8 cellular contexts compared by ENCODE assay signal in the genomic region with DNA sequence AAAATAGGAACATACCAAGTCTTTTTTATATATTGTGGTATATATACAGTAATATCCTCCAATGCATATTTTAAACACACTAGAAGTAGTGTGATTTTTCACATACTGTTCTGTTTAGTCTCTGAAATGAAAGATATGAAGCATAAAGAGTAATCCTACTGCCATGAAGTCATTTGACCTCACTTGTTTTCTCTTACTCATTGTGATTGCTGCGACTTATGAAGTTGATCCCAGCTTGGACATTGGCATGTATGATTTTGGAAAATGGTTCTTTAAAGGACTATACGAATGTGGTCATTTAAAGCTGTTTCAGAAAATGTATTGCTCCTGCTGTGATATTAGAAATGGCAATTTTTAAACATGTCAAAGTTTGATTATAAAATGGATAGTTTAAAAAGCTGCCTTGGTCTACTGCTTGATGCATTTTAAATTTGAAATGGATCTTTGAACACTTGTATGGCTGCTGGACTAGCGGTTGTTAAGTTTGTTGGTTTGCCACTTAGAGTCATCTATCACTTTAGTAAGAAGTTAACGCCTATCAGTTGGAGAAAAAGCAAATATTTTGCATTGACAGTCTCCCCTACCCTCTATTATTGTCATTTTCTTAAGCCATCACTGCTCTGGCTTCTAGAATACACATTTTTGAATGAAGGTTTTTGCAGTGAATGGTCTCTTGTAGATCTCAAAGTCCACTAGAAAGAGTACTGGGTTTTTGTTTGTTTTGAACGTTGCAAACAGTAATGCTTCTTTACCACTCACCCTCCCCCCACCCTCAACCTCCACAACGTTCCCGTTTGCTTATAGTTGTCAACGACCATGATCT. TPM values are rescaled to one million over a fixed set of nuclear protein-coding genes. Genes with fewer than 3 reads are reported as not detected.
DNase-seq lines count a peak whose midpoint lies in the region; ATAC-seq, FAIRE-seq and TF ChIP-seq lines count a peak whose summit lies in the region.

No MANE protein-coding gene starts in this region.

- no peak for ATAC-seq in GM19395 (IDR thresholded peaks at IDR 0.05; ENCODE audit: unreplicated experiment)

- no peaks in the 10 kb centered on the region for H3K9me1 ChIP-seq in keratinocyte (ENCODE audit: control insufficient read depth, extremely low read depth, insufficient read depth, low read length)

- H3K4me2 ChIP-seq in keratinocyte (ENCODE audit: control insufficient read depth, extremely low read depth, insufficient read depth, low read depth, low read length): peak overlapping the region; percentile 90

- no peaks in the 10 kb centered on the region for H4K20me1 ChIP-seq in keratinocyte (ENCODE audit: control insufficient read depth, extremely low read depth, insufficient read depth, low read length)

- H3K27me3 ChIP-seq in keratinocyte (ENCODE audit: control insufficient read depth, extremely low read depth, insufficient read depth, low read length) (no peaks in the 10 kb centered on the region), subcutaneous abdominal adipose tissue (ENCODE audit: control insufficient read depth in 5 of 5, insufficient read depth in 4 of 5, low read length in 5 of 5) (no peaks in the 10 kb centered on the region)

- peaks cover 5% of the 10 kb centered on the region for H3K36me3 Mint-ChIP-seq in activated naive CD8-positive, alpha-beta T cell

- H3K9me3 ChIP-seq in keratinocyte (ENCODE audit: control insufficient read depth, low read depth, low read length): no peaks in the 10 kb centered on the region
- H3K9me3 ChIP-seq in subcutaneous abdominal adipose tissue (ENCODE audit: control insufficient read depth in 5 of 5, low read length in 5 of 5): no peaks in the 10 kb centered on the region

- DNase-seq in NCI-H748 treated with DMSO at 0.1 percent for 48 hours (lab: John Stamatoyannopoulos, UW) (peak; percentile 53), NCI-H748 (lab: John Stamatoyannopoulos, UW; ENCODE audit: unreplicated experiment) (no peak), keratinocyte (ENCODE audit: low read depth, low spot score) (no peak), DMS 273 treated with DMSO at 0.1 percent for 48 hours (lab: John Stamatoyannopoulos, UW) (no peak)
- DNase-seq in central memory CD4-positive, alpha-beta T cell: no peak

- FAIRE-seq in keratinocyte (lab: Jason Lieb, UNC): peak; percentile 5

- no peaks in the 10 kb centered on the region for H3K36me3 ChIP-seq in keratinocyte (ENCODE audit: control insufficient read depth in 2 of 2, extremely low read depth in 1 of 2, insufficient read depth in 2 of 2, low read length in 2 of 2)
- peaks cover 0 to 2% (median 0%) of the 10 kb centered on the region in 5 donors for H3K36me3 ChIP-seq in subcutaneous abdominal adipose tissue (ENCODE audit: control insufficient read depth in 5 of 5, insufficient read depth in 5 of 5, low read length in 5 of 5)

- dilution Hi-C loops in keratinocyte (cut with MboI; ENCODE audit: extremely low pct_ligation_motif_present, low sequenced_read_pairs): no loop called here

- H3K4me1 ChIP-seq in keratinocyte (ENCODE audit: control insufficient read depth, extremely low read depth, insufficient read depth, low read length) (peaks cover 10% of the 10 kb centered on the region), subcutaneous abdominal adipose tissue (ENCODE audit: control insufficient read depth in 5 of 5, insufficient read depth in 5 of 5, low read length in 5 of 5) (peaks cover 0 to 34% (median 22%) of the 10 kb centered on the region in 5 donors)

- H3K9ac ChIP-seq in keratinocyte (ENCODE audit: control insufficient read depth, extremely low read depth, insufficient read depth, low read length) (no peak overlapping the region), subcutaneous abdominal adipose tissue (ENCODE audit: low read length in 5 of 5) (peak overlapping the region in 2 of 5 donors; percentile 67 to 69)

- no peak overlapping the region for H2AFZ ChIP-seq in keratinocyte (ENCODE audit: control insufficient read depth, low read length)

- peak overlapping the region; percentile 55 for H3K27ac Mint-ChIP-seq in activated naive CD8-positive, alpha-beta T cell

- no peaks in the 10 kb centered on the region for H3K79me2 ChIP-seq in keratinocyte (ENCODE audit: control insufficient read depth, insufficient read depth, low read length)

- H3K4me3 Mint-ChIP-seq in activated naive CD8-positive, alpha-beta T cell: peak overlapping the region; percentile 87

- H3K9me3 Mint-ChIP-seq in activated naive CD8-positive, alpha-beta T cell (ENCODE audit: low read depth): no peaks in the 10 kb centered on the region

- no peaks in the 10 kb centered on the region for H3K27me3 Mint-ChIP-seq in activated naive CD8-positive, alpha-beta T cell

- no peak overlapping the region for H3K27ac ChIP-seq in keratinocyte (ENCODE audit: control insufficient read depth, insufficient read depth, low read length)
- H3K27ac ChIP-seq in subcutaneous abdominal adipose tissue (ENCODE audit: low read depth, low read length): no peak overlapping the region

- peaks cover 53% of the 10 kb centered on the region for H3K4me1 Mint-ChIP-seq in activated naive CD8-positive, alpha-beta T cell (ENCODE audit: low read depth)

- no peak for TF ChIP-seq CTCF in keratinocyte (optimal IDR thresholded peaks at IDR 0.05 in 1 of 3, IDR thresholded peaks at IDR 0.05 in 1 of 3, conservative IDR thresholded peaks at IDR 0.05 in 1 of 3; ENCODE audit: extremely low read depth in 1 of 3, insufficient read depth in 2 of 3, low read length in 3 of 3)

- H3K4me3 ChIP-seq in keratinocyte (ENCODE audit: control insufficient read depth in 2 of 3, extremely low read depth in 1 of 3, insufficient read depth in 2 of 3, low read depth in 1 of 3, low read length in 3 of 3) (peak overlapping the region; percentile 20 to 60 (median 47)), subcutaneous abdominal adipose tissue (ENCODE audit: low read depth in 1 of 5, low read length in 5 of 5) (peak overlapping the region; percentile 72 to 86 (median 82))

RNA-seq across cellular contexts. Expression of a gene that starts 0.9 kb away (rescaled TPM):
- polyA plus RNA-seq in keratinocyte: 5.2 to 13.9 TPM (median 12.1 TPM) in 3 replicates
- 6.2 TPM for polyA plus RNA-seq in keratinocyte (2011; ENCODE audit: low read depth)
- 6.3 and 16.0 TPM in 2 replicates for polyA plus RNA-seq in keratinocyte (2011; cell fraction: cytosol; rRNA removed)
- 3.5 and 4.1 TPM in 2 replicates for polyA plus RNA-seq in keratinocyte (2011; cell fraction: nucleus; rRNA removed)
- 6.8 and 8.9 TPM in 2 replicates for polyA plus RNA-seq in keratinocyte (2012; ENCODE audit: low replicate concordance)
- polyA minus RNA-seq in keratinocyte: 4.1 to 10.6 TPM (median 9.5 TPM) in 3 replicates
- 3.8 TPM for polyA minus RNA-seq in keratinocyte (2011; cell fraction: cytosol; rRNA and poly(A)+ RNA removed)
- polyA minus RNA-seq in keratinocyte (2011; cell fraction: nucleus; rRNA and poly(A)+ RNA removed): 5.1 and 11.0 TPM in 2 replicates
